Comparison of ENCODE assay signal across 1 cellular context in genomic region chr17:59964455-59965328, GRCh38.
TF ChIP-seq lines count a peak whose summit lies in the region.

Gene RNFT1 (minus strand): TSS chr17:59964740. CDS start chr17:59964663, 77 bp downstream.

TF ChIP-seq in HepG2, 621 proteins besides CTCF, POLR2A, EP300 and RAD21 (continued from another document and continues in another):
- no peak for TF ChIP-seq ZXDC (CRISPR knock-in tag; IDR thresholded peaks at IDR 0.05)
- TF ChIP-seq, protein P1, sequence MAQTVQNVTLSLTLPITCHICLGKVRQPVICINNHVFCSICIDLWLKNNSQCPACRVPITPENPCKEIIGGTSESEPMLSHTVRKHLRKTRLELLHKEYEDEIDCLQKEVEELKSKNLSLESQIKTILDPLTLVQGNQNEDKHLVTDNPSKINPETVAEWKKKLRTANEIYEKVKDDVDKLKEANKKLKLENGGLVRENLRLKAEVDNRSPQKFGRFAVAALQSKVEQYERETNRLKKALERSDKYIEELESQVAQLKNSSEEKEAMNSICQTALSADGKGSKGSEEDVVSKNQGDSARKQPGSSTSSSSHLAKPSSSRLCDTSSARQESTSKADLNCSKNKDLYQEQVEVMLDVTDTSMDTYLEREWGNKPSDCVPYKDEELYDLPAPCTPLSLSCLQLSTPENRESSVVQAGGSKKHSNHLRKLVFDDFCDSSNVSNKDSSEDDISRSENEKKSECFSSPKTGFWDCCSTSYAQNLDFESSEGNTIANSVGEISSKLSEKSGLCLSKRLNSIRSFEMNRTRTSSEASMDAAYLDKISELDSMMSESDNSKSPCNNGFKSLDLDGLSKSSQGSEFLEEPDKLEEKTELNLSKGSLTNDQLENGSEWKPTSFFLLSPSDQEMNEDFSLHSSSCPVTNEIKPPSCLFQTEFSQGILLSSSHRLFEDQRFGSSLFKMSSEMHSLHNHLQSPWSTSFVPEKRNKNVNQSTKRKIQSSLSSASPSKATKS (CRISPR knock-in tag; IDR thresholded peaks at IDR 0.05): no peak
- TF ChIP-seq DNMT3B (CRISPR knock-in tag; conservative IDR thresholded peaks at IDR 0.05): no peak
- 0 out of 2 replicates have a peak, but pooled peaks have one; percentile 25 for TF ChIP-seq ZNF446 (CRISPR knock-in tag; IDR thresholded peaks at IDR 0.05)
- TF ChIP-seq ZNF660 (CRISPR knock-in tag; IDR thresholded peaks at IDR 0.05; ENCODE audit: borderline replicate concordance, low read depth): no peak
- peak; percentile 91; the same call in 1 of the 2 replicates for TF ChIP-seq NFKB2 (CRISPR knock-in tag; IDR thresholded peaks at IDR 0.05; ENCODE audit: borderline replicate concordance)
- TF ChIP-seq ZNF142 (CRISPR knock-in tag; IDR thresholded peaks at IDR 0.05): peak; percentile 64; the same call in 1 of the 2 replicates
- TF ChIP-seq ZNF546 (CRISPR knock-in tag; conservative IDR thresholded peaks at IDR 0.05): 0 out of 2 replicates have a peak, but pooled peaks have one; percentile 52
- TF ChIP-seq MEIS2 (CRISPR knock-in tag; IDR thresholded peaks at IDR 0.05): peak; percentile 76; the same call in 1 of the 2 replicates
- peak; percentile 87; the same call in 1 of the 2 replicates for TF ChIP-seq ZNF691 (CRISPR knock-in tag; IDR thresholded peaks at IDR 0.05; ENCODE audit: borderline replicate concordance, low read depth)
- TF ChIP-seq TFE3 (CRISPR knock-in tag; IDR thresholded peaks at IDR 0.05): peak; percentile 42
- no peak for TF ChIP-seq CENPX (CRISPR knock-in tag; IDR thresholded peaks at IDR 0.05)
- TF ChIP-seq CCDC6 (CRISPR knock-in tag; IDR thresholded peaks at IDR 0.05): peak; percentile 21; the same call in 1 of the 2 replicates
- peak; percentile 66; the same call in 1 of the 2 replicates for TF ChIP-seq ZNF136 (CRISPR knock-in tag; IDR thresholded peaks at IDR 0.05; ENCODE audit: low read depth)
- no peak for TF ChIP-seq ZNF597 (CRISPR knock-in tag; IDR thresholded peaks at IDR 0.05)
- TF ChIP-seq ZFP91 (CRISPR knock-in tag; IDR thresholded peaks at IDR 0.05; ENCODE audit: borderline replicate concordance): peak; percentile 58; the same call in 1 of the 2 replicates
- TF ChIP-seq FOXA3 (CRISPR knock-in tag; IDR thresholded peaks at IDR 0.05): no peak
- 0 out of 2 replicates have a peak, but pooled peaks have one; percentile 75 for TF ChIP-seq SNAPC4 (CRISPR knock-in tag; IDR thresholded peaks at IDR 0.05)
- no peak for TF ChIP-seq SIX1 (CRISPR knock-in tag; IDR thresholded peaks at IDR 0.05; ENCODE audit: borderline replicate concordance)
- TF ChIP-seq KLF12 (CRISPR knock-in tag; IDR thresholded peaks at IDR 0.05; ENCODE audit: borderline replicate concordance): peak; percentile 22; the same call in 1 of the 2 replicates
- TF ChIP-seq ZNF644 (CRISPR knock-in tag; IDR thresholded peaks at IDR 0.05; ENCODE audit: low read depth): no peak
- no peak for TF ChIP-seq ZNF557 (CRISPR knock-in tag; IDR thresholded peaks at IDR 0.05)
- TF ChIP-seq ZNF432 (CRISPR knock-in tag; IDR thresholded peaks at IDR 0.05; ENCODE audit: borderline replicate concordance): no peak
- no peak for TF ChIP-seq ZNF629 (CRISPR knock-in tag; conservative IDR thresholded peaks at IDR 0.05)
- peak; percentile 83 for TF ChIP-seq GMEB2 (CRISPR knock-in tag; IDR thresholded peaks at IDR 0.05; ENCODE audit: low read depth)
- no peak for TF ChIP-seq THAP8 (CRISPR knock-in tag; IDR thresholded peaks at IDR 0.05; ENCODE audit: borderline replicate concordance)
- peak; percentile 98 for TF ChIP-seq RNF2 (conservative IDR thresholded peaks at IDR 0.05; ENCODE audit: low read depth)
- TF ChIP-seq KMT2A (CRISPR knock-in tag; IDR thresholded peaks at IDR 0.05): peak; percentile 55; the same call in 1 of the 2 replicates
- no peak for TF ChIP-seq NFATC3 (CRISPR knock-in tag; IDR thresholded peaks at IDR 0.05)
- TF ChIP-seq BRCA1 (CRISPR knock-in tag; IDR thresholded peaks at IDR 0.05): peak; percentile 82; the same call in 1 of the 2 replicates
